ENCODE assay signal across 8 cellular contexts in genomic region chr19:17309962-17310461, GRCh38. TPM values are rescaled to one million over a fixed set of nuclear protein-coding genes. Genes with fewer than 3 reads are reported as not detected.
DNase-seq lines count a peak whose midpoint lies in the region; ATAC-seq, FAIRE-seq and TF ChIP-seq lines count a peak whose summit lies in the region.

No MANE protein-coding gene starts in this region.

- H3K9me1 ChIP-seq in keratinocyte (ENCODE audit: control insufficient read depth, extremely low read depth, insufficient read depth, low read length): peaks cover under 1% of the 10 kb centered on the region

- H3K4me3 Mint-ChIP-seq in T-helper 2 cell treated with Interferon-gamma antibody and Interleukin-4, amounts not matched to agents 5 μg/mL and 100 μg/mL, for 36 hours: peak overlapping the region; percentile 99
- peak overlapping the region; percentile 90 for H3K4me3 Mint-ChIP-seq in activated T-helper 17 cell treated with anti-CD3 and anti-CD28 coated beads, Interleukin-2, amount 50 U/mL, for 72 hours

- no peak overlapping the region for H2AFZ ChIP-seq in keratinocyte (ENCODE audit: control insufficient read depth, low read length)

- H3K36me3 Mint-ChIP-seq in T-helper 2 cell treated with Interferon-gamma antibody and Interleukin-4, amounts not matched to agents 5 μg/mL and 100 μg/mL, for 36 hours (ENCODE audit: low read depth): peaks cover 10% of the 10 kb centered on the region
- H3K36me3 Mint-ChIP-seq in activated T-helper 17 cell treated with anti-CD3 and anti-CD28 coated beads, Interleukin-2, amount 50 U/mL, for 72 hours (ENCODE audit: low read depth): peaks cover 36% of the 10 kb centered on the region

- H3K27ac ChIP-seq in keratinocyte (ENCODE audit: control insufficient read depth, insufficient read depth, low read length) (peak overlapping the region; percentile 67), substantia nigra (ENCODE audit: low read depth, low read length, poor library complexity, severe bottlenecking) (peak overlapping the region; percentile 86)

- dilution Hi-C loops in keratinocyte (cut with MboI; ENCODE audit: extremely low pct_ligation_motif_present, low sequenced_read_pairs): no loop called here

- H3K27me3 Mint-ChIP-seq in T-helper 2 cell treated with Interferon-gamma antibody and Interleukin-4, amounts not matched to agents 5 μg/mL and 100 μg/mL, for 36 hours (ENCODE audit: low read depth): no peaks in the 10 kb centered on the region
- no peaks in the 10 kb centered on the region for H3K27me3 Mint-ChIP-seq in activated T-helper 17 cell treated with anti-CD3 and anti-CD28 coated beads, Interleukin-2, amount 50 U/mL, for 72 hours

- TF ChIP-seq CTCF in keratinocyte (optimal IDR thresholded peaks at IDR 0.05 in 1 of 3, IDR thresholded peaks at IDR 0.05 in 1 of 3, conservative IDR thresholded peaks at IDR 0.05 in 1 of 3; ENCODE audit: extremely low read depth in 1 of 3, insufficient read depth in 2 of 3, low read length in 3 of 3): no peak

- no peaks in the 10 kb centered on the region for H3K9me3 Mint-ChIP-seq in T-helper 2 cell treated with Interferon-gamma antibody and Interleukin-4, amounts not matched to agents 5 μg/mL and 100 μg/mL, for 36 hours
- no peaks in the 10 kb centered on the region for H3K9me3 Mint-ChIP-seq in activated T-helper 17 cell treated with anti-CD3 and anti-CD28 coated beads, Interleukin-2, amount 50 U/mL, for 72 hours

- no peak for DNase-seq in T-helper 2 cell treated with Interferon-gamma antibody and Interleukin-4, amounts not matched to agents 5 μg/mL and 100 μg/mL, for 36 hours (ENCODE audit: low spot score)
- no peak for DNase-seq in T-helper 2 cell
- no peak for DNase-seq in keratinocyte (ENCODE audit: low read depth, low spot score)
- no peak for DNase-seq in substantia nigra (lab: John Stamatoyannopoulos, UW)
- no peak for DNase-seq in GDM1 (lab: John Stamatoyannopoulos, UW)
- DNase-seq in NCI-H526 (lab: John Stamatoyannopoulos, UW): no peak
- DNase-seq in AG08396 (ENCODE audit: low spot score): no peak

- peak overlapping the region; percentile 83 for H3K4me2 ChIP-seq in keratinocyte (ENCODE audit: control insufficient read depth, extremely low read depth, insufficient read depth, low read depth, low read length)

- H4K20me1 ChIP-seq in keratinocyte (ENCODE audit: control insufficient read depth, extremely low read depth, insufficient read depth, low read length): peaks cover 4% of the 10 kb centered on the region

- no peaks in the 10 kb centered on the region for H3K27me3 ChIP-seq in keratinocyte (ENCODE audit: control insufficient read depth, extremely low read depth, insufficient read depth, low read length)

- peaks cover 31% of the 10 kb centered on the region for H3K4me1 ChIP-seq in keratinocyte (ENCODE audit: control insufficient read depth, extremely low read depth, insufficient read depth, low read length)

- H3K9me3 ChIP-seq in keratinocyte (ENCODE audit: control insufficient read depth, low read depth, low read length): no peaks in the 10 kb centered on the region

- peaks cover 55% of the 10 kb centered on the region for H3K79me2 ChIP-seq in keratinocyte (ENCODE audit: control insufficient read depth, insufficient read depth, low read length)

- H3K9ac ChIP-seq in keratinocyte (ENCODE audit: control insufficient read depth, extremely low read depth, insufficient read depth, low read length): peak overlapping the region; percentile 87

- ATAC-seq in activated T-helper 17 cell treated with anti-CD3 and anti-CD28 coated beads, Interleukin-2, amount 50 U/mL, for 72 hours (replicated peaks): no peak

- H3K36me3 ChIP-seq in keratinocyte (ENCODE audit: control insufficient read depth in 2 of 2, extremely low read depth in 1 of 2, insufficient read depth in 2 of 2, low read length in 2 of 2): peaks cover 14 to 16% of the 10 kb centered on the region in 2 experiments

- no peak for FAIRE-seq in keratinocyte (lab: Jason Lieb, UNC)

- H3K27ac Mint-ChIP-seq in T-helper 2 cell treated with Interferon-gamma antibody and Interleukin-4, amounts not matched to agents 5 μg/mL and 100 μg/mL, for 36 hours: peak overlapping the region; percentile 96
- H3K27ac Mint-ChIP-seq in activated T-helper 17 cell treated with anti-CD3 and anti-CD28 coated beads, Interleukin-2, amount 50 U/mL, for 72 hours: peak overlapping the region; percentile 94

- H3K4me1 Mint-ChIP-seq in T-helper 2 cell treated with Interferon-gamma antibody and Interleukin-4, amounts not matched to agents 5 μg/mL and 100 μg/mL, for 36 hours (ENCODE audit: low read depth): peaks cover 29% of the 10 kb centered on the region
- H3K4me1 Mint-ChIP-seq in activated T-helper 17 cell treated with anti-CD3 and anti-CD28 coated beads, Interleukin-2, amount 50 U/mL, for 72 hours: peaks cover 21% of the 10 kb centered on the region

- peak overlapping the region; percentile 83 to 97 (median 94) for H3K4me3 ChIP-seq in keratinocyte (ENCODE audit: control insufficient read depth in 2 of 3, extremely low read depth in 1 of 3, insufficient read depth in 2 of 3, low read depth in 1 of 3, low read length in 3 of 3)

RNA-seq across cellular contexts. Expression of gene DDA1, which starts 0.6 kb away (rescaled TPM):
- total RNA-seq in activated T-helper 17 cell treated with anti-CD3 and anti-CD28 coated beads, Interleukin-2, amount 50 U/mL, for 72 hours: 10 to 100 TPM; 27.8 to 45.8 TPM
- 59.4 to 75.4 TPM (median 62.8 TPM) in 3 replicates for polyA plus RNA-seq in keratinocyte
- polyA plus RNA-seq in keratinocyte (2011; ENCODE audit: low read depth): 98.4 TPM
- 53.1 and 66.9 TPM in 2 replicates for polyA plus RNA-seq in keratinocyte (2011; cell fraction: cytosol; rRNA removed)
- 42.5 and 44.9 TPM in 2 replicates for polyA plus RNA-seq in keratinocyte (2011; cell fraction: nucleus; rRNA removed)
- 53.8 and 90.6 TPM in 2 replicates for polyA plus RNA-seq in keratinocyte (2012; ENCODE audit: low replicate concordance)
- 16.9 to 30.2 TPM (median 19.6 TPM) in 3 replicates for polyA minus RNA-seq in keratinocyte
- polyA minus RNA-seq in keratinocyte (2011; cell fraction: cytosol; rRNA and poly(A)+ RNA removed): 26.1 TPM
- polyA minus RNA-seq in keratinocyte (2011; cell fraction: nucleus; rRNA and poly(A)+ RNA removed): 6.9 and 13.9 TPM in 2 replicates

RNA-seq across cellular contexts. Expression of gene MRPL34, which starts 4.3 kb away (rescaled TPM):
- 10 to 100 TPM; 56.2 to 95.9 TPM for total RNA-seq in activated T-helper 17 cell treated with anti-CD3 and anti-CD28 coated beads, Interleukin-2, amount 50 U/mL, for 72 hours
- 49.2 to 63.7 TPM (median 59.6 TPM) in 3 replicates for polyA plus RNA-seq in keratinocyte
- polyA plus RNA-seq in keratinocyte (2011; ENCODE audit: low read depth): 22.3 TPM
- polyA plus RNA-seq in keratinocyte (2011; cell fraction: cytosol; rRNA removed): 38.9 and 50.4 TPM in 2 replicates
- 20.5 and 21.4 TPM in 2 replicates for polyA plus RNA-seq in keratinocyte (2011; cell fraction: nucleus; rRNA removed)
- polyA plus RNA-seq in keratinocyte (2012; ENCODE audit: low replicate concordance): 51.2 and 60.5 TPM in 2 replicates
- 10.4 to 18.1 TPM (median 15.6 TPM) in 3 replicates for polyA minus RNA-seq in keratinocyte
- polyA minus RNA-seq in keratinocyte (2011; cell fraction: cytosol; rRNA and poly(A)+ RNA removed): 43.7 TPM
- 2.7 and 7.0 TPM in 2 replicates for polyA minus RNA-seq in keratinocyte (2011; cell fraction: nucleus; rRNA and poly(A)+ RNA removed)

RNA-seq across cellular contexts. Expression of gene ABHD8, which starts 6.8 kb away (rescaled TPM):
- total RNA-seq in activated T-helper 17 cell treated with anti-CD3 and anti-CD28 coated beads, Interleukin-2, amount 50 U/mL, for 72 hours: 1 to 10 TPM; 8.0 to 8.5 TPM
- 4.1 to 11.2 TPM (median 8.7 TPM) in 3 replicates for polyA plus RNA-seq in keratinocyte
- 1.3 TPM for polyA plus RNA-seq in keratinocyte (2011; ENCODE audit: low read depth)
- 5.4 and 16.0 TPM in 2 replicates for polyA plus RNA-seq in keratinocyte (2011; cell fraction: cytosol; rRNA removed)
- polyA plus RNA-seq in keratinocyte (2011; cell fraction: nucleus; rRNA removed): 4.7 and 6.7 TPM in 2 replicates
- polyA plus RNA-seq in keratinocyte (2012; ENCODE audit: low replicate concordance): 6.0 and 12.8 TPM in 2 replicates
- polyA minus RNA-seq in keratinocyte: 5.0 to 9.3 TPM (median 7.3 TPM) in 3 replicates
- 29.9 TPM for polyA minus RNA-seq in keratinocyte (2011; cell fraction: cytosol; rRNA and poly(A)+ RNA removed)
- polyA minus RNA-seq in keratinocyte (2011; cell fraction: nucleus; rRNA and poly(A)+ RNA removed): 6.6 and 7.1 TPM in 2 replicates

RNA-seq across cellular contexts. Expression of gene ANO8, which starts 24.6 kb away (rescaled TPM):
- 1 to 10 TPM; 3.6 to 3.9 TPM for total RNA-seq in activated T-helper 17 cell treated with anti-CD3 and anti-CD28 coated beads, Interleukin-2, amount 50 U/mL, for 72 hours
- 1.1 to 2.7 TPM (median 1.6 TPM) in 3 replicates for polyA plus RNA-seq in keratinocyte
- polyA plus RNA-seq in keratinocyte (2011; ENCODE audit: low read depth): 1.1 TPM
- 0.32 and 0.70 TPM in 2 replicates for polyA plus RNA-seq in keratinocyte (2011; cell fraction: cytosol; rRNA removed)
- 8.1 and 9.2 TPM in 2 replicates for polyA plus RNA-seq in keratinocyte (2011; cell fraction: nucleus; rRNA removed)
- polyA plus RNA-seq in keratinocyte (2012; ENCODE audit: low replicate concordance): 1.9 and 3.0 TPM in 2 replicates
- polyA minus RNA-seq in keratinocyte: 1.3 to 2.8 TPM (median 1.9 TPM) in 3 replicates
- 2.1 TPM for polyA minus RNA-seq in keratinocyte (2011; cell fraction: cytosol; rRNA and poly(A)+ RNA removed)
- polyA minus RNA-seq in keratinocyte (2011; cell fraction: nucleus; rRNA and poly(A)+ RNA removed): 4.0 and 4.8 TPM in 2 replicates

RNA-seq across cellular contexts. Expression of gene GTPBP3, which starts 27.3 kb away (rescaled TPM):
- total RNA-seq in activated T-helper 17 cell treated with anti-CD3 and anti-CD28 coated beads, Interleukin-2, amount 50 U/mL, for 72 hours: 10 to 100 TPM; 14.7 to 29.6 TPM
- polyA plus RNA-seq in keratinocyte: 7.2 to 9.3 TPM (median 8.9 TPM) in 3 replicates
- polyA plus RNA-seq in keratinocyte (2011; ENCODE audit: low read depth): 5.3 TPM
- polyA plus RNA-seq in keratinocyte (2011; cell fraction: cytosol; rRNA removed): 4.3 and 7.4 TPM in 2 replicates
- polyA plus RNA-seq in keratinocyte (2011; cell fraction: nucleus; rRNA removed): 24.9 and 28.4 TPM in 2 replicates
- 9.7 and 11.1 TPM in 2 replicates for polyA plus RNA-seq in keratinocyte (2012; ENCODE audit: low replicate concordance)
- 4.0 to 6.6 TPM (median 4.4 TPM) in 3 replicates for polyA minus RNA-seq in keratinocyte
- polyA minus RNA-seq in keratinocyte (2011; cell fraction: cytosol; rRNA and poly(A)+ RNA removed): 16.9 TPM
- 13.4 and 13.7 TPM in 2 replicates for polyA minus RNA-seq in keratinocyte (2011; cell fraction: nucleus; rRNA and poly(A)+ RNA removed)
